8 cellular contexts compared by ENCODE assay signal in genomic region chrX:132490086-132490419, GRCh38. TPM values are rescaled to one million over a fixed set of nuclear protein-coding genes. Genes with fewer than 3 reads are reported as not detected.
DNase-seq lines count a peak whose midpoint lies in the region; ATAC-seq lines count a peak whose summit lies in the region.

No MANE protein-coding gene starts in this region.

- no peak overlapping the region for H3K9ac ChIP-seq in stomach smooth muscle (ENCODE audit: low read length in 2 of 2)

- peak overlapping the region; percentile 96 for H3K27ac Mint-ChIP-seq in T-helper 17 cell

- no peaks in the 10 kb centered on the region for H3K9me3 ChIP-seq in T-helper 17 cell (ENCODE audit: control insufficient read depth, low read length, poor library complexity, severe bottlenecking)
- no peaks in the 10 kb centered on the region for H3K9me3 ChIP-seq in iPS DF 6.9 (ENCODE audit: control insufficient read depth, insufficient read depth, low read length)
- no peaks in the 10 kb centered on the region for H3K9me3 ChIP-seq in stomach smooth muscle (ENCODE audit: control insufficient read depth in 2 of 2, low read length in 2 of 2)

- H3K4me1 ChIP-seq in iPS DF 6.9 (ENCODE audit: control insufficient read depth, insufficient read depth, low read length) = no peaks in the 10 kb centered on the region
- H3K4me1 ChIP-seq in stomach smooth muscle (ENCODE audit: control insufficient read depth, insufficient read depth, low read length) = no peaks in the 10 kb centered on the region

- no peak for DNase-seq in activated T-cell treated with anti-CD3 and anti-CD28 coated beads, Interleukin-2, amount 50 U/mL, for 4 hours
- DNase-seq in activated T-cell treated with anti-CD3 and anti-CD28 coated beads, Interleukin-2, amount 50 U/mL, for 1 hour = no peak
- no peak for DNase-seq in T-helper 17 cell
- DNase-seq in iPS DF 6.9 (ENCODE audit: low read depth, low spot score) = no peak
- no peak for DNase-seq in cerebellar cortex (ENCODE audit: low spot score)
- no peak for DNase-seq in GM19240 (ENCODE audit: insufficient read length, low spot score)

- peak overlapping the region; percentile 95 for H3K4me3 Mint-ChIP-seq in activated T-cell treated with anti-CD3 and anti-CD28 coated beads, Interleukin-2, amount 50 U/mL, for 4 hours
- peak overlapping the region; percentile 95 for H3K4me3 Mint-ChIP-seq in T-helper 17 cell

- H3K27ac ChIP-seq in iPS DF 6.9 (ENCODE audit: low read length) = no peak overlapping the region
- no peak overlapping the region for H3K27ac ChIP-seq in stomach smooth muscle (ENCODE audit: low read length)

- H3K27me3 ChIP-seq in iPS DF 6.9 (ENCODE audit: control insufficient read depth, insufficient read depth, low read length) (no peaks in the 10 kb centered on the region), stomach smooth muscle (ENCODE audit: control insufficient read depth in 1 of 2, insufficient read depth in 2 of 2, low read length in 2 of 2) (peaks cover 0 to 9% of the 10 kb centered on the region in 2 donors)

- no peaks in the 10 kb centered on the region for H3K9me3 Mint-ChIP-seq in activated T-cell treated with anti-CD3 and anti-CD28 coated beads, Interleukin-2, amount 50 U/mL, for 4 hours

- H3K36me3 Mint-ChIP-seq in activated T-cell treated with anti-CD3 and anti-CD28 coated beads, Interleukin-2, amount 50 U/mL, for 4 hours (ENCODE audit: insufficient read depth) = no peaks in the 10 kb centered on the region
- no peaks in the 10 kb centered on the region for H3K36me3 Mint-ChIP-seq in T-helper 17 cell (ENCODE audit: low read depth)

- H3K4me3 ChIP-seq in iPS DF 6.9 (ENCODE audit: low read length) (peak overlapping the region; percentile 48; the same call in 1 of the 2 replicates), stomach smooth muscle (ENCODE audit: low read length in 2 of 2) (peak overlapping the region; percentile 24 to 73)

- H3K4me1 Mint-ChIP-seq in activated T-cell treated with anti-CD3 and anti-CD28 coated beads, Interleukin-2, amount 50 U/mL, for 4 hours (ENCODE audit: low read depth) = peaks cover 43% of the 10 kb centered on the region
- peaks cover 16% of the 10 kb centered on the region for H3K4me1 Mint-ChIP-seq in T-helper 17 cell

- H3K36me3 ChIP-seq in iPS DF 6.9 (ENCODE audit: control insufficient read depth, insufficient read depth, low read length) (no peaks in the 10 kb centered on the region), stomach smooth muscle (ENCODE audit: control insufficient read depth in 2 of 2, insufficient read depth in 2 of 2, low read length in 2 of 2) (no peaks in the 10 kb centered on the region)

- H3K27me3 Mint-ChIP-seq in activated T-cell treated with anti-CD3 and anti-CD28 coated beads, Interleukin-2, amount 50 U/mL, for 4 hours (ENCODE audit: low read depth) = no peaks in the 10 kb centered on the region
- no peaks in the 10 kb centered on the region for H3K27me3 Mint-ChIP-seq in T-helper 17 cell

- peak; percentile 5 to 6 for ATAC-seq in activated T-cell treated with anti-CD3 and anti-CD28 coated beads, Interleukin-2, amount 50 U/mL, for 4 hours
- ATAC-seq in HG03095 (IDR thresholded peaks at IDR 0.05; ENCODE audit: unreplicated experiment) = peak; percentile 3
- ATAC-seq in T-helper 17 cell = no peak

- no CpG with 5 or more reads among the region's 11 CpGs for WGBS in iPS DF 6.9 (ENCODE audit: insufficient coverage, insufficient read length)

RNA-seq across cellular contexts. Expression of gene MBNL3, which starts 1.2 kb away (rescaled TPM):
- 10 to 100 TPM; 14.5 to 18.6 (median 17.0) TPM for total RNA-seq in activated T-cell treated with anti-CD3 and anti-CD28 coated beads, Interleukin-2, amount 50 U/mL, for 4 hours
- 10 to 100 TPM; 32.5 to 34.1 TPM for total RNA-seq in T-helper 17 cell
